In the genomic region with DNA sequence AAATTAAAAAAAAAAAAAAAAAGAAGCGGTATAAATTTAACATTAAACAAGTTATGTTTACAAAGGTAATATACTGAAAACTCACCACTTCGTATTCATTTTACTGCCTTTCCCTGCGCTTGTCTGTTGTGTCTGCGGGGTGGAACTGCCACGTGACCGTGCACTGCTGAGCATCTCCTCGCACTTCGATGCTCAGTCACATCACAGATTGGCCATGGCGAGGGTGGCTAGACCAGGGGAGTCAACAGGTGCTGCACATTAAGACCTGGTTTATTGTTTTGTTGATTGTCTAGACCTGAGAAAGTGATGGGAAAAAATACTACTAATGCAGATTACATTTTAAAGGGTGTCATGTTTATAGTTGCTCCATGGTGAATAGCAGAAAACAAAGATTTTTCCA, we compare ENCODE assay signal across 26 cellular contexts. TPM values are rescaled to one million over a fixed set of nuclear protein-coding genes. Genes with fewer than 3 reads are reported as not detected.
"Had no signal": no experiment of that assay in that cellular context is flagged by ENCODE, and none has a peak within 500 bp of the region (broad histone marks: within the 10 kb centered on the region; RNA-seq: fewer than 3 reads in every experiment).

No MANE protein-coding gene starts in this region.

- H3K36me3 ChIP-seq: ascending aorta, gastroesophageal sphincter, neutrophil, pancreas, prostate gland, transverse colon had no signal

- H3K27ac ChIP-seq: neutrophil, pancreas, prostate gland had no signal

- DNase-seq: activated CD4-positive, alpha-beta T cell treated with anti-CD3 and anti-CD28 coated beads for 36 hours; activated CD4-positive, CD25-positive, alpha-beta regulatory T cell; activated CD8-positive, alpha-beta T cell treated with anti-CD3 and anti-CD28 coated beads, Interleukin-2, amount 10 ng/mL, durations not matched to agents 7 days and 5 days; activated gamma-delta T cell; activated naive CD4-positive, alpha-beta T cell treated with anti-CD3 and anti-CD28 coated beads, Interleukin-2, amount 10 ng/mL, durations not matched to agents 7 days and 5 days; activated naive CD8-positive, alpha-beta T cell treated with anti-CD3 and anti-CD28 coated beads, Interleukin-2, amount 10 ng/mL, durations not matched to agents 7 days and 5 days; activated T-cell treated with anti-CD3 and anti-CD28 coated beads, Interleukin-2, amount 50 U/mL, for 24 hours; cortex of kidney; hippocampal formation; left cardiac atrium; mesenchymal stem cell; nephron progenitor cell; retina; stimulated activated CD4-positive, alpha-beta T cell treated with anti-CD3 and anti-CD28 coated beads, Interleukin-15, amount 100 ng/mL, for 24 hours; stimulated activated naive CD4-positive, alpha-beta T cell; T-helper 1 cell; testis; transverse colon had no signal

- H3K4me3 ChIP-seq: ascending aorta, gastroesophageal sphincter, pancreas, prostate gland, smooth muscle cell, testis, transverse colon had no signal

- H3K9me3 Mint-ChIP-seq: activated naive CD4-positive, alpha-beta T cell treated with anti-CD3 and anti-CD28 coated beads, Interleukin-2, amount 10 ng/mL, durations not matched to agents 7 days and 5 days; activated naive CD8-positive, alpha-beta T cell treated with anti-CD3 and anti-CD28 coated beads, Interleukin-2, amount 10 ng/mL, durations not matched to agents 7 days and 5 days; activated T-cell treated with anti-CD3 and anti-CD28 coated beads, Interleukin-2, amount 50 U/mL, for 24 hours; brain; nephron progenitor cell; T-helper 2 cell treated with Interferon-gamma antibody and Interleukin-4, amounts not matched to agents 5 μg/mL and 100 μg/mL, for 36 hours had no signal

- H3K4me1 ChIP-seq: pancreas, prostate gland had no signal

- H3K27me3 Mint-ChIP-seq: activated naive CD4-positive, alpha-beta T cell treated with anti-CD3 and anti-CD28 coated beads, Interleukin-2, amount 10 ng/mL, durations not matched to agents 7 days and 5 days; activated naive CD8-positive, alpha-beta T cell treated with anti-CD3 and anti-CD28 coated beads, Interleukin-2, amount 10 ng/mL, durations not matched to agents 7 days and 5 days; activated T-cell treated with anti-CD3 and anti-CD28 coated beads, Interleukin-2, amount 50 U/mL, for 24 hours had no signal

- H3K4me1 Mint-ChIP-seq: activated CD4-positive, alpha-beta T cell treated with anti-CD3 and anti-CD28 coated beads for 36 hours had no signal

- H3K9me3 ChIP-seq: ascending aorta, gastroesophageal sphincter, neutrophil, pancreas, prostate gland, testis, transverse colon had no signal

- H3K4me3 Mint-ChIP-seq: activated CD4-positive, alpha-beta T cell treated with anti-CD3 and anti-CD28 coated beads for 36 hours; activated CD8-positive, alpha-beta T cell treated with anti-CD3 and anti-CD28 coated beads, Interleukin-2, amount 10 ng/mL, durations not matched to agents 7 days and 5 days; activated naive CD4-positive, alpha-beta T cell treated with anti-CD3 and anti-CD28 coated beads, Interleukin-2, amount 10 ng/mL, durations not matched to agents 7 days and 5 days; activated naive CD8-positive, alpha-beta T cell treated with anti-CD3 and anti-CD28 coated beads, Interleukin-2, amount 10 ng/mL, durations not matched to agents 7 days and 5 days; activated T-cell treated with anti-CD3 and anti-CD28 coated beads, Interleukin-2, amount 50 U/mL, for 24 hours; brain; nephron progenitor cell; T-helper 2 cell treated with Interferon-gamma antibody and Interleukin-4, amounts not matched to agents 5 μg/mL and 100 μg/mL, for 36 hours had no signal

- H3K27me3 ChIP-seq: ascending aorta, gastroesophageal sphincter, neutrophil, pancreas, testis, transverse colon had no signal

- H3K36me3 Mint-ChIP-seq: activated naive CD4-positive, alpha-beta T cell treated with anti-CD3 and anti-CD28 coated beads, Interleukin-2, amount 10 ng/mL, durations not matched to agents 7 days and 5 days; activated naive CD8-positive, alpha-beta T cell treated with anti-CD3 and anti-CD28 coated beads, Interleukin-2, amount 10 ng/mL, durations not matched to agents 7 days and 5 days; brain had no signal

- ATAC-seq: activated CD4-positive, alpha-beta T cell treated with anti-CD3 and anti-CD28 coated beads for 36 hours; activated CD8-positive, alpha-beta T cell treated with anti-CD3 and anti-CD28 coated beads, Interleukin-2, amount 10 ng/mL, durations not matched to agents 7 days and 5 days; gastroesophageal sphincter; left cardiac atrium; pancreas had no signal

- H3K27ac Mint-ChIP-seq: activated CD4-positive, alpha-beta T cell treated with anti-CD3 and anti-CD28 coated beads for 36 hours; activated CD8-positive, alpha-beta T cell treated with anti-CD3 and anti-CD28 coated beads, Interleukin-2, amount 10 ng/mL, durations not matched to agents 7 days and 5 days; activated naive CD4-positive, alpha-beta T cell treated with anti-CD3 and anti-CD28 coated beads, Interleukin-2, amount 10 ng/mL, durations not matched to agents 7 days and 5 days; activated naive CD8-positive, alpha-beta T cell treated with anti-CD3 and anti-CD28 coated beads, Interleukin-2, amount 10 ng/mL, durations not matched to agents 7 days and 5 days; activated T-cell treated with anti-CD3 and anti-CD28 coated beads, Interleukin-2, amount 50 U/mL, for 24 hours; nephron progenitor cell; T-helper 2 cell treated with Interferon-gamma antibody and Interleukin-4, amounts not matched to agents 5 μg/mL and 100 μg/mL, for 36 hours had no signal

RNA-seq across cellular contexts. Expression of gene TUB, which starts 22.8 kb away (rescaled TPM):
- total RNA-seq: activated CD8-positive, alpha-beta T cell treated with anti-CD3 and anti-CD28 coated beads, Interleukin-2, amount 10 ng/mL, durations not matched to agents 7 days and 5 days had no signal
